ENCODE assay signal across 21 cellular contexts in the genomic region with DNA sequence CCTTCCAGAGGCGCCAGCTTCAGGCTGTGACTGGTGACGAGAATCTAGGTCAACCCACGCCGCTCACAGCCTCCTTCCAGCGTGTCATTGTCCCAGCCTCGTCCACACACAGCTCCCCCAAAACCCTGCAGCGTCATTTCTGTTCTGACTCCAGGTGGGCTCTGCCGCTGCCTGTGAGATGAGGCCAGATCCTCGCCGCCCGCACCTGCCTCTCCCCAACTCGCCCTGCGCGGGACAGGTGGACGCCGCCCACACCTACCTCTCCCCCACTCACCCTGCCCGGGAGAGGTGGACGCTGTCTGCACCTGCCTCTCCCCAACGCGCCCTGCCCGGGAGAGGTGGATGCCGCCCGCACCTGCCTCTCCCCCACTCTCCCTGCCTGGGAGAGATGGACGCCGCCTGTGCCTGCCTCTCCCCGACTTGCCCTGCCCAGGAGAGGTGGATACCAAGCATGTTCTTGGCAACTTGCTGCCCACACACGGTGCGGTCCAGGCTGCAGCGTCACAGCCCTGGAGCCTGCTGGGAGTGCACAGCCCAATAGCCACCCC. TPM values are rescaled to one million over a fixed set of nuclear protein-coding genes. Genes with fewer than 3 reads are reported as not detected.
DNase-seq lines count a peak whose midpoint lies in the region; ATAC-seq and TF ChIP-seq lines count a peak whose summit lies in the region.
"Had no signal": no experiment of that assay in that cellular context is flagged by ENCODE, and none has a peak within 500 bp of the region (broad histone marks: within the 10 kb centered on the region; RNA-seq: fewer than 3 reads in every experiment).

No MANE protein-coding gene starts in this region.

- intact Hi-C loops in dorsolateral prefrontal cortex (cut with DNase I) (no loop called here), sciatic nerve (cut with DNase I) (no loop called here)

- DNase-seq in activated naive CD4-positive, alpha-beta T cell treated with anti-CD3 and anti-CD28 coated beads, Interleukin-2, amount 50 U/mL, for 16 hours: peak; percentile 5
- no peak for DNase-seq in activated naive CD4-positive, alpha-beta T cell treated with Interleukin-2 at 50 U/mL for 16 hours
- no peak for DNase-seq in H9
- peak in 8 of 10 donors; percentile 45 to 68 (median 52) for DNase-seq in dorsolateral prefrontal cortex
- peak; percentile 55 for DNase-seq in sciatic nerve (ENCODE audit: low spot score)
- no peak for DNase-seq in SIG-M5 (lab: John Stamatoyannopoulos, UW)
- DNase-seq in GM23248: no peak
- DNase-seq: activated CD4-positive, alpha-beta T cell treated with anti-CD3 and anti-CD28 coated beads for 1 hour; activated T-cell treated with anti-CD3 and anti-CD28 coated beads, Interleukin-2, amount 50 U/mL, for 48 hours; DMS 273 treated with DMSO at 0.1 percent for 48 hours; effector memory CD8-positive, alpha-beta T cell; esophagus squamous epithelium; NCI-H2081 treated with DMSO at 0.1 percent for 48 hours; NCI-H524 treated with DMSO at 0.1 percent for 48 hours; occipital lobe; retina had no signal

- in situ Hi-C loops in GM23248 (cut with MboI): no loop called here

- H3F3A ChIP-seq in GM23248 (ENCODE audit: insufficient read depth): no peaks in the 10 kb centered on the region

- no peak overlapping the region for H2BK15ac ChIP-seq in H9 (ENCODE audit: low read depth, low read length)

- no peak overlapping the region for H3K4me3 Mint-ChIP-seq in H9
- H3K4me3 Mint-ChIP-seq: brain; effector memory CD8-positive, alpha-beta T cell had no signal

- peak overlapping the region; percentile 18; the same call in 1 of the 2 replicates for H3K14ac ChIP-seq in H9 (ENCODE audit: insufficient read depth, low read length)

- H3K27ac ChIP-seq in H9 (ENCODE audit: insufficient read length, low read depth, low read length): no peak overlapping the region
- H3K27ac ChIP-seq in dorsolateral prefrontal cortex: peak overlapping the region in 37 of 59 donors; percentile 2 to 83 (median 57)
- H3K27ac ChIP-seq in GM23248: no peak overlapping the region
- H3K27ac ChIP-seq: esophagus squamous epithelium, gastrocnemius medialis, upper lobe of right lung had no signal

- H3K4me1 ChIP-seq in H9 (ENCODE audit: insufficient read depth, low read length): no peaks in the 10 kb centered on the region
- H3K4me1 ChIP-seq in GM23248 (ENCODE audit: insufficient read depth): no peaks in the 10 kb centered on the region
- H3K4me1 ChIP-seq: esophagus squamous epithelium, gastrocnemius medialis, HAP-1, upper lobe of right lung had no signal

- no peak overlapping the region for H3K9ac ChIP-seq in H9 (ENCODE audit: extremely low read depth, insufficient read length, low read length)
- no peak overlapping the region for H3K9ac ChIP-seq in GM23248

- no peak for ATAC-seq in sciatic nerve
- ATAC-seq: effector memory CD8-positive, alpha-beta T cell; gastrocnemius medialis had no signal

- H2AFZ ChIP-seq in H9 (ENCODE audit: low read length) (no peak overlapping the region), GM23248 (no peak overlapping the region)

- H3K4me3 ChIP-seq in dorsolateral prefrontal cortex (peak overlapping the region in 5 of 59 donors; percentile 3 to 21 (median 9)), GM23248 (no peak overlapping the region)
- H3K4me3 ChIP-seq: esophagus squamous epithelium, gastrocnemius medialis, HAP-1, lung, upper lobe of right lung had no signal

- H3K9me3 ChIP-seq in H9 (ENCODE audit: control insufficient read depth, low read depth, low read length) (no peaks in the 10 kb centered on the region), GM23248 (ENCODE audit: low read depth) (no peaks in the 10 kb centered on the region)
- H3K9me3 ChIP-seq: esophagus squamous epithelium, gastrocnemius medialis, HAP-1, upper lobe of right lung had no signal

- H2BK120ac ChIP-seq in H9 (ENCODE audit: low read depth, low read length, poor library complexity, severe bottlenecking): no peak overlapping the region

- H4K91ac ChIP-seq in H9 (ENCODE audit: insufficient read length, low read depth, low read length): no peak overlapping the region

- no peak overlapping the region for H2BK12ac ChIP-seq in H9 (ENCODE audit: insufficient read length, low read depth, low read length)

- H4K8ac ChIP-seq in H9 (replicated peaks; ENCODE audit: insufficient read length, low read depth, low read length): no peak overlapping the region

- H4K20me1 ChIP-seq in H9 (ENCODE audit: control insufficient read depth, insufficient read depth, insufficient read length): no peaks in the 10 kb centered on the region
- no peaks in the 10 kb centered on the region for H4K20me1 ChIP-seq in GM23248 (ENCODE audit: insufficient read depth)

- H3K23ac ChIP-seq in H9 (ENCODE audit: insufficient read length, low read depth, low read length): no peak overlapping the region

- no peak overlapping the region for H3T11ph ChIP-seq in H9 (ENCODE audit: low read length)

- H3K4me2 ChIP-seq in H9 (ENCODE audit: insufficient read depth, insufficient read length, low read length) (no peak overlapping the region), GM23248 (ENCODE audit: unreplicated experiment) (no peak overlapping the region)

- H3K27me3 ChIP-seq in H9 (ENCODE audit: insufficient read depth, low read length) (no peaks in the 10 kb centered on the region), dorsolateral prefrontal cortex (peaks cover 0 to 31% (median 0%) of the 10 kb centered on the region in 45 donors), GM23248 (replicated peaks; ENCODE audit: insufficient read depth) (peaks cover 14% of the 10 kb centered on the region)

- H2BK20ac ChIP-seq in H9 (ENCODE audit: low read depth, low read length, poor library complexity, severe bottlenecking): no peak overlapping the region

- H3K79me2 ChIP-seq in H9 (ENCODE audit: insufficient read depth, low read length) (no peaks in the 10 kb centered on the region), GM23248 (ENCODE audit: insufficient read depth) (no peaks in the 10 kb centered on the region)

- H2AK5ac ChIP-seq in H9 (ENCODE audit: insufficient read length, low read length): no peak overlapping the region

- H2BK5ac ChIP-seq in H9 (ENCODE audit: insufficient read length, low read length): no peak overlapping the region

- H3K27me3 Mint-ChIP-seq in H9 (ENCODE audit: low read depth): peaks cover 10% of the 10 kb centered on the region

- no peaks in the 10 kb centered on the region; a peak in 1 of 7 replicates for H3K36me3 Mint-ChIP-seq in H9 (ENCODE audit: insufficient read depth in 1 of 3, low read depth in 3 of 3)
- H3K36me3 Mint-ChIP-seq: brain had no signal

- TF ChIP-seq CTCF in H9 (conservative IDR thresholded peaks at IDR 0.05): no peak
- no peak for TF ChIP-seq CTCF in dorsolateral prefrontal cortex (IDR thresholded peaks at IDR 0.05 in 54 of 56, conservative IDR thresholded peaks at IDR 0.05 in 2 of 56; ENCODE audit: low read depth in 1 of 56, partially characterized antibody in 56 of 56)

- H3K56ac ChIP-seq in H9 (ENCODE audit: insufficient read length, low read depth, low read length): no peak overlapping the region

- peaks cover 0 to 2% of the 10 kb centered on the region in 2 experiments; a peak in 2 of 5 replicates for H3K9me3 Mint-ChIP-seq in H9
- H3K9me3 Mint-ChIP-seq: effector memory CD8-positive, alpha-beta T cell had no signal

- no CpG with 5 or more reads among the region's 29 CpGs for WGBS in H9 (ENCODE audit: extremely low coverage, insufficient read length, low lambda C conversion rate)
- WGBS in GM23248 (ENCODE audit: low coverage in 1 of 2, low lambda C conversion rate in 2 of 2, missing lambda C conversion rate in 2 of 2), 2 experiments: 82 to 85% methylated on average over 22 to 29 of the region's 29 CpGs

- no peaks in the 10 kb centered on the region for H3K79me1 ChIP-seq in H9 (ENCODE audit: insufficient read depth, low read depth, low read length, poor library complexity, severe bottlenecking)

- H3K27ac Mint-ChIP-seq in H9: no peak overlapping the region
- H3K27ac Mint-ChIP-seq: brain; effector memory CD8-positive, alpha-beta T cell had no signal

- no peaks in the 10 kb centered on the region for H3K23me2 ChIP-seq in H9 (ENCODE audit: insufficient read length, low read depth, low read length, poor library complexity, severe bottlenecking)

- H3K36me3 ChIP-seq in GM23248 (ENCODE audit: low read depth): no peaks in the 10 kb centered on the region
- H3K36me3 ChIP-seq: esophagus squamous epithelium, gastrocnemius medialis, HAP-1, upper lobe of right lung had no signal

- H3K4ac ChIP-seq in H9 (ENCODE audit: low read depth, low read length): no peak overlapping the region

- no peak overlapping the region for H3K18ac ChIP-seq in H9 (ENCODE audit: insufficient read length, low read depth, low read length)

- H3K4me1 Mint-ChIP-seq in H9: peaks cover 6 to 34% of the 10 kb centered on the region in 2 experiments

- no peaks in the 10 kb centered on the region for H3K9me2 ChIP-seq in GM23248 (ENCODE audit: insufficient read depth)

- no peak overlapping the region for H4K5ac ChIP-seq in H9 (ENCODE audit: insufficient read length, low read depth, low read length)

RNA-seq across cellular contexts. Expression of gene CFAP46, which starts 32.0 kb away (rescaled TPM):
- total RNA-seq in H9 (2021) (2.9 and 3.1 TPM in 2 replicates), dorsolateral prefrontal cortex (10 to 100 TPM in 114 of 120 experiments, 1 to 10 TPM in 6; 7.4 to 31.9 (median 17.0) TPM), sciatic nerve (1.1 TPM)
- total RNA-seq in GM23248 (2014; rRNA removed; shearing (Covaris generic)): 0.22 TPM in 1 of 2 replicates, not detected in the other
- 0.20 and 0.33 TPM in 2 replicates for polyA plus RNA-seq in GM23248 (2016; fragmentation: Nextera tagmentation; extraction: Ambion mirVana)

Comparison
In these comparisons a context has a peak if more than half of its experiments do, and no peak if none do; other contexts are left out.
1. DNase-seq: peak in activated naive CD4-positive, alpha-beta T cell treated with anti-CD3 and anti-CD28 coated beads, Interleukin-2, amount 50 U/mL, for 16 hours (single experiment), dorsolateral prefrontal cortex (8 of 10) and sciatic nerve (single experiment); none in activated naive CD4-positive, alpha-beta T cell treated with Interleukin-2 at 50 U/mL for 16 hours (single experiment), H9 (single experiment), SIG-M5 (single experiment) and GM23248 (single experiment).
2. H3K27ac ChIP-seq: peak in dorsolateral prefrontal cortex (37 of 59); none in H9 (single experiment) and GM23248 (single experiment).